In the genomic region with DNA sequence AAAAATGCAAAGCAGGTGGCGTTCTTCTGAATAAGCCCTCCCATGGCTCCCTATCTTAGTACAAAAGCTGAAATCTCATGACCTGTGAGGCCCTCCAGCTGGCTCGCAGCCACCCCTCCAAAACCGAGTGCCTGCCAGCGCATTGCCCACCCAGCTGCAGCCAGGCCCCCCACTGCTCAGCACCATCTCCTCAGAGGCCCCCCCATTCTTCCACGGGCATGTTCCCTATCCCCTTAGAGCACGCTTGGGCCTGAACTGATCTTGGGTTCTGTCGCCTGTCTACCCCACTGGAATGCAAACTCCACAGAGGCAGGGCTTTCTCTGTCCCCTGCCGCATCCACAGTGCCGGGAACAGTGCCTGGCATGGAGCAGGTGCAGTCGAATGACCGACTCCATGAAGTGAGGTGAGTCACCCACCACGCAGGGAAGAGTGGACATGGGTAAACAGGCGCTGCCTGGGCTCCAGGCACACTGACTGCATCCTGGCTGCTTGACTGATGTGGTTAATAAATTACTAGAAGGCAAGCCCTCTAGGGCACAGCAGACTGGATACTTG, we compare ENCODE assay signal across 15 cellular contexts. TPM values are rescaled to one million over a fixed set of nuclear protein-coding genes. Genes with fewer than 3 reads are reported as not detected.
DNase-seq lines count a peak whose midpoint lies in the region; ATAC-seq and TF ChIP-seq lines count a peak whose summit lies in the region.
"Had no signal": no experiment of that assay in that cellular context is flagged by ENCODE, and none has a peak within 500 bp of the region (broad histone marks: within the 10 kb centered on the region; RNA-seq: fewer than 3 reads in every experiment).

No MANE protein-coding gene starts in this region.

- no peak overlapping the region for H3K4me3 ChIP-seq in HEK293 (ENCODE audit: low read depth, low read length)
- no peak overlapping the region for H3K4me3 ChIP-seq in Panc1 (ENCODE audit: low read depth in 2 of 2, low read length in 2 of 2)
- no peak overlapping the region for H3K4me3 ChIP-seq in iPS-15b (ENCODE audit: low read depth, low read length)

- H3K27ac Mint-ChIP-seq in progenitor cell of endocrine pancreas: peak overlapping the region; percentile 94
- H3K27ac Mint-ChIP-seq: effector memory CD8-positive, alpha-beta T cell had no signal

- H3K27me3 ChIP-seq in Panc1 (ENCODE audit: control insufficient read depth, insufficient read depth, low read length) (no peaks in the 10 kb centered on the region), iPS-15b (ENCODE audit: control insufficient read depth, insufficient read depth, low read length) (no peaks in the 10 kb centered on the region)

- no peaks in the 10 kb centered on the region for H3K27me3 Mint-ChIP-seq in progenitor cell of endocrine pancreas

- peak overlapping the region; percentile 8 for H3K9ac ChIP-seq in iPS-15b (ENCODE audit: low read depth, low read length)

- POLR2A ChIA-PET in HEK293 (lab: Yijun Ruan, JAX) (no interaction called here), Panc1 (lab: Charles Lee) (no interaction called here)

- in situ Hi-C loops in Panc1 (cut with HindIII; ENCODE audit: low pct_unique_long_range_greater_than_20kb, low sequenced_read_pairs): no loop called here

- DNase-seq in Panc1 (ENCODE audit: low read depth, low spot score) (no peak), progenitor cell of endocrine pancreas (ENCODE audit: low spot score, unreplicated experiment) (no peak), T1000 (lab: John Stamatoyannopoulos, UW) (no peak)
- DNase-seq in central memory CD4-positive, alpha-beta T cell: no peak
- DNase-seq: activated CD4-positive, alpha-beta T cell treated with anti-CD3 and anti-CD28 coated beads for 48 hours; activated naive CD4-positive, alpha-beta T cell treated with Interleukin-2 at 50 U/mL for 16 hours; effector memory CD8-positive, alpha-beta T cell; hypothalamus; NCI-H2171 had no signal

- CTCF ChIA-PET in HEK293 (lab: Yijun Ruan, JAX) (interaction anchor here (0.7 to 0.9 kb wide), 2 partner anchors 18 to 75 kb away, joined by 3 read pairs; no protein-coding TSS in a partner anchor), Panc1 (lab: Charles Lee) (no interaction called here)

- peaks cover 32% of the 10 kb centered on the region for H3K4me1 Mint-ChIP-seq in progenitor cell of endocrine pancreas (ENCODE audit: low read depth)
- H3K4me1 Mint-ChIP-seq: IgD-negative memory B cell had no signal

- H3K4me3 Mint-ChIP-seq in progenitor cell of endocrine pancreas (ENCODE audit: low read depth): no peak overlapping the region
- H3K4me3 Mint-ChIP-seq: effector memory CD8-positive, alpha-beta T cell; IgD-negative memory B cell had no signal

- no peak overlapping the region for H3K27ac ChIP-seq in HEK293 (ENCODE audit: extremely low read depth, low read depth, low read length)
- H3K27ac ChIP-seq in Panc1 (ENCODE audit: low read length): no peak overlapping the region
- H3K27ac ChIP-seq: neutrophil had no signal

- H3K9me3 ChIP-seq in HEK293 (ENCODE audit: control insufficient read depth, insufficient read depth, low read depth, low read length): no peaks in the 10 kb centered on the region
- H3K9me3 ChIP-seq in Panc1 (ENCODE audit: control insufficient read depth, insufficient read depth, low read depth, low read length): no peaks in the 10 kb centered on the region
- no peaks in the 10 kb centered on the region for H3K9me3 ChIP-seq in iPS-15b (ENCODE audit: control insufficient read depth, insufficient read depth, low read length)
- H3K9me3 ChIP-seq: neutrophil had no signal

- H3K9me3 Mint-ChIP-seq in progenitor cell of endocrine pancreas (ENCODE audit: low read depth): no peaks in the 10 kb centered on the region
- H3K9me3 Mint-ChIP-seq: effector memory CD8-positive, alpha-beta T cell; IgD-negative memory B cell had no signal

- TF ChIP-seq CTCF in HEK293 (tag by site-specific recombination; IDR thresholded peaks at IDR 0.05) (no peak), Panc1 (IDR thresholded peaks at IDR 0.05) (no peak), progenitor cell of endocrine pancreas (IDR thresholded peaks at IDR 0.05; ENCODE audit: unreplicated experiment) (no peak)

- ATAC-seq in Panc1 (peak; percentile 41; the same call in 1 of the 2 replicates), GM21390 (IDR thresholded peaks at IDR 0.05; ENCODE audit: unreplicated experiment) (no peak), GM19035 (IDR thresholded peaks at IDR 0.05; ENCODE audit: unreplicated experiment) (no peak)
- ATAC-seq: effector memory CD8-positive, alpha-beta T cell had no signal

- H3K4me1 ChIP-seq in HEK293 (ENCODE audit: control insufficient read depth, insufficient read depth, low read length) (no peaks in the 10 kb centered on the region; the same call in 1 of the 2 replicates), Panc1 (ENCODE audit: control insufficient read depth, insufficient read depth, low read length) (no peaks in the 10 kb centered on the region), iPS-15b (ENCODE audit: control insufficient read depth, insufficient read depth, low read length) (peaks cover 20% of the 10 kb centered on the region)

- no peaks in the 10 kb centered on the region for H3K36me3 Mint-ChIP-seq in progenitor cell of endocrine pancreas (ENCODE audit: insufficient read depth)
- H3K36me3 Mint-ChIP-seq: IgD-negative memory B cell had no signal

- H3K36me3 ChIP-seq in HEK293 (ENCODE audit: control insufficient read depth in 2 of 2, insufficient read depth in 1 of 2, low read length in 2 of 2) (peaks cover 0 to 22% of the 10 kb centered on the region in 2 experiments; a peak in 1 of 3 replicates), Panc1 (ENCODE audit: control insufficient read depth, insufficient read depth, low read length) (no peaks in the 10 kb centered on the region), iPS-15b (ENCODE audit: control insufficient read depth, insufficient read depth, low read length) (peaks cover 18% of the 10 kb centered on the region)
- H3K36me3 ChIP-seq: neutrophil had no signal

- no TSS peak for BruUV-seq in Panc1 (replicated peaks; lab: Mats Ljungman, UMichigan)

- intact Hi-C loops in Panc1 (cut with micrococcal nuclease; ENCODE audit: unreplicated experiment): no loop called here

TF ChIP-seq in HEK293, 187 proteins besides CTCF, POLR2A, EP300 and RAD21:
- TF ChIP-seq ZNF830 (tag by site-specific recombination; IDR thresholded peaks at IDR 0.05; ENCODE audit: low read depth) (no peak), ZIC2 (tag by site-specific recombination; IDR thresholded peaks at IDR 0.05) (peak; percentile 51), ZNF157 (tag by site-specific recombination; IDR thresholded peaks at IDR 0.05) (no peak)
- TF ChIP-seq, protein P1, sequence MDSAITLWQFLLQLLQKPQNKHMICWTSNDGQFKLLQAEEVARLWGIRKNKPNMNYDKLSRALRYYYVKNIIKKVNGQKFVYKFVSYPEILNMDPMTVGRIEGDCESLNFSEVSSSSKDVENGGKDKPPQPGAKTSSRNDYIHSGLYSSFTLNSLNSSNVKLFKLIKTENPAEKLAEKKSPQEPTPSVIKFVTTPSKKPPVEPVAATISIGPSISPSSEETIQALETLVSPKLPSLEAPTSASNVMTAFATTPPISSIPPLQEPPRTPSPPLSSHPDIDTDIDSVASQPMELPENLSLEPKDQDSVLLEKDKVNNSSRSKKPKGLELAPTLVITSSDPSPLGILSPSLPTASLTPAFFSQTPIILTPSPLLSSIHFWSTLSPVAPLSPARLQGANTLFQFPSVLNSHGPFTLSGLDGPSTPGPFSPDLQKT (IDR thresholded peaks at IDR 0.05; ENCODE audit: borderline replicate concordance, low read depth, low read length): no peak

RNA-seq across cellular contexts. Expression of gene EFCAB6, which starts 11.3 kb away (rescaled TPM):
- total RNA-seq in Panc1 (2021; ENCODE audit: unreplicated experiment): 0.21 TPM
- 0.18 TPM for polyA plus RNA-seq in Panc1 (2012; ENCODE audit: insufficient read length)
- 7.0 and 8.6 TPM in 2 replicates for total RNA-seq in progenitor cell of endocrine pancreas
- polyA plus RNA-seq: IgD-negative memory B cell had no signal

RNA-seq across cellular contexts. Expression of gene SULT4A1, which starts 38.9 kb away (rescaled TPM):
- total RNA-seq in Panc1 (2021; ENCODE audit: unreplicated experiment): 12.0 TPM
- polyA plus RNA-seq in Panc1 (2012; ENCODE audit: insufficient read length): 10.0 TPM
- 6.6 and 7.0 TPM in 2 replicates for total RNA-seq in progenitor cell of endocrine pancreas
- polyA plus RNA-seq: IgD-negative memory B cell had no signal
